ENCODE assay signal across 17 cellular contexts in genomic region chr2:75311521-75311920, GRCh38.
DNase-seq lines count a peak whose midpoint lies in the region; ATAC-seq, FAIRE-seq and TF ChIP-seq lines count a peak whose summit lies in the region.
"Had no signal": no experiment of that assay in that cellular context is flagged by ENCODE, and none has a peak within 500 bp of the region (broad histone marks: within the 10 kb centered on the region; RNA-seq: fewer than 3 reads in every experiment).

No MANE protein-coding gene starts in this region.

- H4K20me1 ChIP-seq in PC-3 (ENCODE audit: low read length): no peaks in the 10 kb centered on the region

- intact Hi-C loops in PC-3 (cut with micrococcal nuclease): loop anchor here (10.0 kb wide), 1 partner anchor 93 kb away; no protein-coding TSS in a partner anchor

- peak overlapping the region; percentile 63; the same call in 2 of the 3 replicates for H3K4me2 ChIP-seq in A549
- peak overlapping the region; percentile 80 for H3K4me2 ChIP-seq in PC-3 (ENCODE audit: low read length)

- CTCF ChIA-PET in A549 (lab: Yijun Ruan, JAX) (no interaction called here), PC-3 (lab: Charles Lee) (no interaction called here)

- H3K9me3 ChIP-seq in A549 (no peaks in the 10 kb centered on the region), PC-3 (ENCODE audit: low read length) (no peaks in the 10 kb centered on the region)
- H3K9me3 ChIP-seq: BE2C, Caco-2 had no signal

- H3K79me2 ChIP-seq in PC-3 (ENCODE audit: low read length): no peaks in the 10 kb centered on the region

- H3K36me3 ChIP-seq in PC-3 (ENCODE audit: low read depth, low read length): no peaks in the 10 kb centered on the region
- H3K36me3 ChIP-seq: BE2C had no signal

- no peak for DNase-seq in A549 (ENCODE audit: low read depth in 1 of 2, low spot score in 1 of 2)
- DNase-seq in GM19239 (ENCODE audit: insufficient read length, low spot score): no peak
- DNase-seq in M059J (ENCODE audit: low read depth): peak; percentile 22
- DNase-seq in PC-3: peak; percentile 25
- no peak for DNase-seq in glomerular visceral epithelial cell (ENCODE audit: extremely low spot score)
- DNase-seq: 8988T; CD8-positive, alpha-beta memory T cell; DMS79 treated with DMSO at 0.1 percent for 48 hours; Kasumi-1 had no signal

- H3K4me1 ChIP-seq in A549: peaks cover 18% of the 10 kb centered on the region
- H3K4me1 ChIP-seq in PC-3 (ENCODE audit: insufficient read depth, low read length): peaks cover 27% of the 10 kb centered on the region
- H3K4me1 ChIP-seq: BE2C, Caco-2 had no signal

- no peaks in the 10 kb centered on the region for H3K9me2 ChIP-seq in PC-3 (replicated peaks; ENCODE audit: low read length)

- no TSS peak for BruUV-seq in PC-3 (replicated peaks; lab: Mats Ljungman, UMichigan)

- no peak overlapping the region for H2AFZ ChIP-seq in PC-3 (ENCODE audit: low read length)

- TF ChIP-seq EP300 in A549 (IDR thresholded peaks at IDR 0.05): no peak

- no peak overlapping the region for H3K4me3 ChIP-seq in A549
- no peak overlapping the region for H3K4me3 ChIP-seq in PC-3 (ENCODE audit: low read length)
- H3K4me3 ChIP-seq: K562 had no signal

- FAIRE-seq in A549 (lab: Jason Lieb, UNC) (no peak), GM19239 (lab: Jason Lieb, UNC) (peak; percentile 33)
- FAIRE-seq: G401.6, K562 had no signal

- H3K27me3 ChIP-seq in PC-3 (ENCODE audit: low read length): no peaks in the 10 kb centered on the region
- H3K27me3 ChIP-seq: BE2C had no signal

- no peak overlapping the region for H3K9ac ChIP-seq in PC-3 (ENCODE audit: low read length)

- H3K27ac ChIP-seq in A549: no peak overlapping the region
- no peak overlapping the region for H3K27ac ChIP-seq in PC-3 (ENCODE audit: low read length)
- H3K27ac ChIP-seq: HL-60 had no signal

- 0 out of 6 replicates have a peak, but pooled peaks of 1 of the 2 experiments have one; percentile 17 for ATAC-seq in A549
- peak; percentile 23 for ATAC-seq in PC-3
- no peak for ATAC-seq in HG02970 (IDR thresholded peaks at IDR 0.05; ENCODE audit: low FRiP score, unreplicated experiment)
- ATAC-seq in HG03571 (IDR thresholded peaks at IDR 0.05; ENCODE audit: unreplicated experiment): no peak
- ATAC-seq in GM18868 (IDR thresholded peaks at IDR 0.05; ENCODE audit: unreplicated experiment): no peak

- TF ChIP-seq CTCF in A549 (IDR thresholded peaks at IDR 0.05) (no peak), PC-3 (conservative IDR thresholded peaks at IDR 0.05; ENCODE audit: low read depth, low read length) (no peak)

- TF ChIP-seq RAD21 in A549 (conservative IDR thresholded peaks at IDR 0.05 in 1 of 2, IDR thresholded peaks at IDR 0.05 in 1 of 2): no peak

- TF ChIP-seq POLR2A in A549 (IDR thresholded peaks at IDR 0.05; ENCODE audit: low read length): no peak

- 65% methylated on average over 3 of the region's 3 CpGs for WGBS in A549 (ENCODE audit: missing lambda C conversion rate)

- POLR2A ChIA-PET in A549 (lab: Yijun Ruan, JAX) (no interaction called here), PC-3 (lab: Charles Lee; ENCODE audit: unreplicated experiment) (no interaction called here)

- H3F3A ChIP-seq in PC-3 (ENCODE audit: low read length, unreplicated experiment): no peaks in the 10 kb centered on the region

TF ChIP-seq in A549, 52 proteins besides CTCF, POLR2A, EP300 and RAD21:
- no peak for TF ChIP-seq CBX8 (IDR thresholded peaks at IDR 0.05)
- no peak for TF ChIP-seq HMGXB4 (CRISPR knock-in tag; IDR thresholded peaks at IDR 0.05; ENCODE audit: borderline replicate concordance)
- no peak for TF ChIP-seq MAZ (IDR thresholded peaks at IDR 0.05; ENCODE audit: borderline replicate concordance, low read depth, low read length)
- TF ChIP-seq GATA3 (IDR thresholded peaks at IDR 0.05; ENCODE audit: borderline replicate concordance): no peak
- TF ChIP-seq E2F6 (IDR thresholded peaks at IDR 0.05; ENCODE audit: borderline replicate concordance, low read depth): no peak
- no peak for TF ChIP-seq ESRRA (IDR thresholded peaks at IDR 0.05; ENCODE audit: borderline replicate concordance, low read length)

Comparison
In these comparisons a context has a peak if more than half of its experiments do, and no peak if none do; other contexts are left out.
1. DNase-seq: peak in M059J (single experiment) and PC-3 (single experiment); none in A549 (0 of 2), GM19239 (single experiment) and glomerular visceral epithelial cell (single experiment).